ENCODE assay signal across 9 cellular contexts in genomic region chr1:1290238-1290731, GRCh38. TPM values are rescaled to one million over a fixed set of nuclear protein-coding genes. Genes with fewer than 3 reads are reported as not detected.
A peak's percentile ranks its signal among the peaks of the same experiment; 100 is the strongest.
DNase-seq lines count a peak whose midpoint lies in the region; ATAC-seq and TF ChIP-seq lines count a peak whose summit lies in the region.
"Had no signal": no experiment of that assay in that cellular context is flagged by ENCODE, and none has a peak within 500 bp of the region (broad histone marks: within the 10 kb centered on the region; RNA-seq: fewer than 3 reads in every experiment).

No MANE protein-coding gene starts in this region.

- TF ChIP-seq CTCF in omental fat pad (IDR thresholded peaks at IDR 0.05): peak in 1 of 3 donors; percentile 41

- CTCF ChIA-PET in activated CD8-positive, alpha-beta memory T cell treated with anti-CD3 and anti-CD28 coated beads, Interleukin-2, amount 10 ng/mL, durations not matched to agents 7 days and 5 days (lab: Charles Lee): interaction anchor here (1.3 to 3.2 kb wide), 3 partner anchors 14 to 168 kb away, joined by 3 to 58 read pairs (median 4); no protein-coding TSS in a partner anchor

- no peaks in the 10 kb centered on the region for H3K27me3 Mint-ChIP-seq in activated CD8-positive, alpha-beta memory T cell treated with anti-CD3 and anti-CD28 coated beads, Interleukin-2, amount 10 ng/mL, durations not matched to agents 7 days and 5 days
- H3K27me3 Mint-ChIP-seq: CD4-positive, CD25-positive, alpha-beta regulatory T cell had no signal

- DNase-seq in NCI-H146 (lab: John Stamatoyannopoulos, UW) (peak; percentile 51), NCI-H146 treated with DMSO at 0.1 percent for 48 hours (lab: John Stamatoyannopoulos, UW; ENCODE audit: unreplicated experiment) (no peak), NCI-H510A treated with DMSO at 0.1 percent for 48 hours (lab: John Stamatoyannopoulos, UW) (peak; percentile 94), omental fat pad (ENCODE audit: low spot score) (peak; percentile 60), G401 (ENCODE audit: low spot score) (no peak)
- peak; percentile 69 for DNase-seq in activated CD8-positive, alpha-beta memory T cell treated with anti-CD3 and anti-CD28 coated beads, Interleukin-2, amount 10 ng/mL, durations not matched to agents 7 days and 5 days

- ATAC-seq in activated CD8-positive, alpha-beta memory T cell treated with anti-CD3 and anti-CD28 coated beads, Interleukin-2, amount 10 ng/mL, durations not matched to agents 7 days and 5 days: no peak
- ATAC-seq in esophagus mucosa (peak; percentile 21), omental fat pad (ENCODE audit: low FRiP score) (peak; percentile 10), GM21576 (IDR thresholded peaks at IDR 0.05; ENCODE audit: unreplicated experiment) (no peak)

- no peaks in the 10 kb centered on the region for H3K36me3 Mint-ChIP-seq in activated CD8-positive, alpha-beta memory T cell treated with anti-CD3 and anti-CD28 coated beads, Interleukin-2, amount 10 ng/mL, durations not matched to agents 7 days and 5 days
- H3K36me3 Mint-ChIP-seq: CD4-positive, CD25-positive, alpha-beta regulatory T cell had no signal

- in situ Hi-C loops in G401 (cut with HindIII; ENCODE audit: low sequenced_read_pairs): no loop called here

- H3K9me3 Mint-ChIP-seq in activated CD8-positive, alpha-beta memory T cell treated with anti-CD3 and anti-CD28 coated beads, Interleukin-2, amount 10 ng/mL, durations not matched to agents 7 days and 5 days (ENCODE audit: low read depth): no peaks in the 10 kb centered on the region
- H3K9me3 Mint-ChIP-seq: CD4-positive, CD25-positive, alpha-beta regulatory T cell had no signal

- H3K4me3 Mint-ChIP-seq in activated CD8-positive, alpha-beta memory T cell treated with anti-CD3 and anti-CD28 coated beads, Interleukin-2, amount 10 ng/mL, durations not matched to agents 7 days and 5 days: no peak overlapping the region
- H3K4me3 Mint-ChIP-seq: CD4-positive, CD25-positive, alpha-beta regulatory T cell had no signal

- H3K4me1 Mint-ChIP-seq in activated CD8-positive, alpha-beta memory T cell treated with anti-CD3 and anti-CD28 coated beads, Interleukin-2, amount 10 ng/mL, durations not matched to agents 7 days and 5 days: no peaks in the 10 kb centered on the region

- H3K27ac Mint-ChIP-seq in activated CD8-positive, alpha-beta memory T cell treated with anti-CD3 and anti-CD28 coated beads, Interleukin-2, amount 10 ng/mL, durations not matched to agents 7 days and 5 days: no peak overlapping the region
- H3K27ac Mint-ChIP-seq: CD4-positive, CD25-positive, alpha-beta regulatory T cell had no signal

RNA-seq across cellular contexts. Expression of gene SCNN1D, which starts 10.0 kb away (rescaled TPM):
- 1 to 10 TPM; 4.7 to 5.0 TPM for total RNA-seq in activated CD8-positive, alpha-beta memory T cell treated with anti-CD3 and anti-CD28 coated beads, Interleukin-2, amount 10 ng/mL, durations not matched to agents 7 days and 5 days
- total RNA-seq in esophagus mucosa: 2.8 TPM
- total RNA-seq in omental fat pad: 1 to 10 TPM in 3 of 4 donors, under 1 TPM in 1; 0.96 to 4.9 (median 2.7) TPM
- 0.71 and 1.2 TPM in 2 replicates for total RNA-seq in G401 (2014; rRNA removed; shearing (Covaris generic))

RNA-seq across cellular contexts. Expression of gene UBE2J2, which starts 16.6 kb away (rescaled TPM):
- total RNA-seq in activated CD8-positive, alpha-beta memory T cell treated with anti-CD3 and anti-CD28 coated beads, Interleukin-2, amount 10 ng/mL, durations not matched to agents 7 days and 5 days: 10 to 100 TPM; 71.3 to 83.3 TPM
- total RNA-seq in esophagus mucosa (45.0 TPM), omental fat pad (10 to 100 TPM; 30.4 to 50.3 (median 42.9) TPM)
- 88.4 and 102 TPM in 2 replicates for total RNA-seq in G401 (2014; rRNA removed; shearing (Covaris generic))

RNA-seq across cellular contexts. Expression of gene ACAP3, which starts 17.4 kb away (rescaled TPM):
- total RNA-seq in activated CD8-positive, alpha-beta memory T cell treated with anti-CD3 and anti-CD28 coated beads, Interleukin-2, amount 10 ng/mL, durations not matched to agents 7 days and 5 days: 10 to 100 TPM; 71.7 to 99.9 TPM
- total RNA-seq in esophagus mucosa (35.3 TPM), omental fat pad (10 to 100 TPM; 19.2 to 41.8 (median 38.1) TPM)
- 23.6 and 33.8 TPM in 2 replicates for total RNA-seq in G401 (2014; rRNA removed; shearing (Covaris generic))

RNA-seq across cellular contexts. Expression of gene PUSL1, which starts 18.1 kb away (rescaled TPM):
- total RNA-seq in activated CD8-positive, alpha-beta memory T cell treated with anti-CD3 and anti-CD28 coated beads, Interleukin-2, amount 10 ng/mL, durations not matched to agents 7 days and 5 days: 10 to 100 TPM; 26.3 to 27.2 TPM
- total RNA-seq in esophagus mucosa: 23.0 TPM
- total RNA-seq in omental fat pad: 10 to 100 TPM; 15.7 to 26.0 (median 17.5) TPM
- 66.7 and 84.9 TPM in 2 replicates for total RNA-seq in G401 (2014; rRNA removed; shearing (Covaris generic))

RNA-seq across cellular contexts. Expression of gene INTS11, which starts 34.2 kb away (rescaled TPM):
- total RNA-seq in activated CD8-positive, alpha-beta memory T cell treated with anti-CD3 and anti-CD28 coated beads, Interleukin-2, amount 10 ng/mL, durations not matched to agents 7 days and 5 days: 100 to 1,000 TPM; 126 to 135 TPM
- total RNA-seq in esophagus mucosa (54.0 TPM), omental fat pad (100 to 1,000 TPM in 1 of 4 donors, 10 to 100 TPM in 3; 71.9 to 103 (median 86.2) TPM)
- 107 and 109 TPM in 2 replicates for total RNA-seq in G401 (2014; rRNA removed; shearing (Covaris generic))

Comparison
In these comparisons a context has a peak if more than half of its experiments do, and no peak if none do; other contexts are left out.
1. DNase-seq: peak in NCI-H146 (single experiment), NCI-H510A treated with DMSO at 0.1 percent for 48 hours (single experiment), activated CD8-positive, alpha-beta memory T cell treated with anti-CD3 and anti-CD28 coated beads, Interleukin-2, amount 10 ng/mL, durations not matched to agents 7 days and 5 days (single experiment) and omental fat pad (single experiment); none in NCI-H146 treated with DMSO at 0.1 percent for 48 hours (single experiment) and G401 (single experiment).
2. ATAC-seq: peak in esophagus mucosa (single experiment) and omental fat pad (single experiment); none in activated CD8-positive, alpha-beta memory T cell treated with anti-CD3 and anti-CD28 coated beads, Interleukin-2, amount 10 ng/mL, durations not matched to agents 7 days and 5 days (single experiment) and GM21576 (single experiment).